Comparison of ENCODE assay signal across 17 cellular contexts in the genomic region with DNA sequence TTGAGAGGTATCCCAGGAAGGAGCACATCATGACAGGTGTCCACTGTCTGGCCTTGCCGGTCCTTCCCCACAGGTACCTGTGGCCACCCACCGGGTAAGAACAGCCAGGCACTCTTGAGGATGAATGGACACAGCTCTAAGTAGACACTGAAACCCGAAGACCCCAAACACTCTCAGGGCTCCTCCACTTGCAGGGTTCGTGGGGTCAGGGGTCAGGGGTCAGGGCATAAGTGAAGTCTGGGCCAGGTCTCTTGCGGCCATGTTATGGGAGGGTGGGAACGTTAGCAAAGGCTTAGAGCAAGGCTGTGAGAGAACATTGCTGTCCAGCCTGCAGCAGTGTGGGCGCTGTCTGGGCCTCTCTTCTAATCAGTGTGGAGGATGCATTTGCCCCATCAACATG. TPM values are rescaled to one million over a fixed set of nuclear protein-coding genes. Genes with fewer than 3 reads are reported as not detected.
A peak's percentile ranks its signal among the peaks of the same experiment; 100 is the strongest.
DNase-seq lines count a peak whose midpoint lies in the region; ATAC-seq, FAIRE-seq and TF ChIP-seq lines count a peak whose summit lies in the region.
"Had no signal": no experiment of that assay in that cellular context is flagged by ENCODE, and none has a peak within 500 bp of the region (broad histone marks: within the 10 kb centered on the region; RNA-seq: fewer than 3 reads in every experiment).

No MANE protein-coding gene starts in this region.

- H3K27ac ChIP-seq in liver (ENCODE audit: low read depth in 1 of 2, low read length in 2 of 2): no peak overlapping the region
- H3K27ac ChIP-seq in HepG2 (ENCODE audit: extremely low read length, insufficient read depth, low read length): no peak overlapping the region
- H3K27ac ChIP-seq in kidney (ENCODE audit: low read depth in 2 of 2, low read length in 2 of 2): no peak overlapping the region
- no peak overlapping the region for H3K27ac ChIP-seq in subcutaneous abdominal adipose tissue (ENCODE audit: low read depth, low read length)
- H3K27ac ChIP-seq: 22Rv1 had no signal

- TF ChIP-seq POLR2A in HepG2 (IDR thresholded peaks at IDR 0.05; ENCODE audit: insufficient read depth in 1 of 2, low read depth in 2 of 2, low read length in 2 of 2): no peak

- no peaks in the 10 kb centered on the region for H3K4me1 Mint-ChIP-seq in mesothelial cell of epicardium
- H3K4me1 Mint-ChIP-seq: CD8-positive, alpha-beta memory T cell had no signal

- DNase-seq in HepG2 (ENCODE audit: low spot score) (no peak), kidney (peak; percentile 31), NCI-H1105 treated with DMSO at 0.1 percent for 48 hours (lab: John Stamatoyannopoulos, UW) (no peak), mesothelial cell of epicardium (ENCODE audit: low spot score in 2 of 2, unreplicated experiment in 2 of 2) (no peak), NCI-H187 (lab: John Stamatoyannopoulos, UW) (no peak)
- DNase-seq: Caco-2; CD8-positive, alpha-beta memory T cell; DND-41 had no signal

- H3K4me2 ChIP-seq in HepG2 (ENCODE audit: low read depth, low read length): no peak overlapping the region

- no peak overlapping the region for H3K27ac Mint-ChIP-seq in mesothelial cell of epicardium
- H3K27ac Mint-ChIP-seq: CD8-positive, alpha-beta memory T cell had no signal

- 97% methylated on average over 7 of the region's 7 CpGs for WGBS in liver
- WGBS in HepG2 (ENCODE audit: low lambda C conversion rate): 100% methylated on average over 4 of the region's 7 CpGs

- CTCF ChIA-PET in HepG2 (lab: Yijun Ruan, JAX; ENCODE audit: low intra/inter-chr PET ratio, low total read pairs): no interaction called here

- ATAC-seq in HepG2: no peak

- H3K4me3 ChIP-seq in liver (ENCODE audit: low read depth in 1 of 3, low read length in 3 of 3) (peak overlapping the region in 2 of 3 donors; percentile 70 to 72), HepG2 (replicated peaks in 1 of 3; ENCODE audit: insufficient read depth in 1 of 3, low read depth in 2 of 3, low read length in 3 of 3) (no peak overlapping the region), kidney (ENCODE audit: low read length in 2 of 2) (no peak overlapping the region), subcutaneous abdominal adipose tissue (ENCODE audit: low read depth in 1 of 5, low read length in 5 of 5) (peak overlapping the region; percentile 2 to 55 (median 27))
- H3K4me3 ChIP-seq: HAP-1 had no signal

- no peak overlapping the region for H3K9ac ChIP-seq in liver (ENCODE audit: low read depth in 1 of 2, low read length in 2 of 2)
- H3K9ac ChIP-seq in HepG2 (ENCODE audit: insufficient read depth, low read depth, low read length): no peak overlapping the region
- no peak overlapping the region for H3K9ac ChIP-seq in kidney (ENCODE audit: low read length in 2 of 2)
- no peak overlapping the region for H3K9ac ChIP-seq in subcutaneous abdominal adipose tissue (ENCODE audit: low read length in 5 of 5)

- TF ChIP-seq RAD21 in liver (IDR thresholded peaks at IDR 0.05) (no peak), HepG2 (CRISPR knock-in tag; IDR thresholded peaks at IDR 0.05) (no peak)

- no peaks in the 10 kb centered on the region for H4K20me1 ChIP-seq in HepG2 (ENCODE audit: insufficient read depth, low read length)

- H3K27me3 ChIP-seq in liver (ENCODE audit: control insufficient read depth in 4 of 4, insufficient read depth in 4 of 4, low read length in 3 of 4): no peaks in the 10 kb centered on the region
- H3K27me3 ChIP-seq in HepG2 (ENCODE audit: control insufficient read depth in 1 of 2, insufficient read depth in 2 of 2, low read length in 2 of 2): no peaks in the 10 kb centered on the region
- no peaks in the 10 kb centered on the region for H3K27me3 ChIP-seq in subcutaneous abdominal adipose tissue (ENCODE audit: control insufficient read depth in 5 of 5, insufficient read depth in 4 of 5, low read length in 5 of 5)

- POLR2A ChIA-PET in HepG2 (lab: Yijun Ruan, JAX): no interaction called here

- H3K27me3 Mint-ChIP-seq in mesothelial cell of epicardium (ENCODE audit: low read depth): no peaks in the 10 kb centered on the region

- no peak for FAIRE-seq in HepG2 (lab: Jason Lieb, UNC)
- no peak for FAIRE-seq in kidney (lab: Jason Lieb, UNC)
- FAIRE-seq: GM12891, H1 had no signal

- in situ Hi-C loops in HepG2 (cut with HindIII; ENCODE audit: extremely low pct_ligation_motif_present, low pct_unique_long_range_greater_than_20kb): no loop called here

- peaks cover 88% of the 10 kb centered on the region for H3K36me3 Mint-ChIP-seq in mesothelial cell of epicardium

- H3K9me3 ChIP-seq in liver (ENCODE audit: control insufficient read depth in 4 of 4, low read length in 3 of 4) (peaks cover 63 to 95% (median 71%) of the 10 kb centered on the region in 4 donors), HepG2 (ENCODE audit: low read length) (peaks cover 47% of the 10 kb centered on the region), kidney (ENCODE audit: control insufficient read depth in 1 of 2, low read length in 2 of 2) (peaks cover 30 to 89% of the 10 kb centered on the region in 2 donors), subcutaneous abdominal adipose tissue (ENCODE audit: control insufficient read depth in 5 of 5, low read length in 5 of 5) (peaks cover 42 to 94% (median 91%) of the 10 kb centered on the region in 5 donors)

- intact Hi-C loops in HepG2 (cut with micrococcal nuclease; ENCODE audit: unreplicated experiment): no loop called here
- intact Hi-C loops in kidney (cut with DNase I): no loop called here

- no peak overlapping the region for H2AFZ ChIP-seq in HepG2 (ENCODE audit: low read length)

- H3K4me3 Mint-ChIP-seq in mesothelial cell of epicardium: no peak overlapping the region

- no peaks in the 10 kb centered on the region for H3K79me2 ChIP-seq in HepG2 (ENCODE audit: insufficient read depth, low read length)

- TF ChIP-seq EP300 in HepG2 (IDR thresholded peaks at IDR 0.05; ENCODE audit: low read depth in 2 of 2, low read length in 2 of 2) (no peak), HepG2 (CRISPR knock-in tag; IDR thresholded peaks at IDR 0.05; ENCODE audit: borderline replicate concordance) (no peak)

- H3K4me1 ChIP-seq in liver (ENCODE audit: control insufficient read depth in 4 of 4, insufficient read depth in 4 of 4, low read length in 3 of 4): no peaks in the 10 kb centered on the region
- no peaks in the 10 kb centered on the region for H3K4me1 ChIP-seq in HepG2 (ENCODE audit: insufficient read depth, low read length)
- H3K4me1 ChIP-seq in kidney (ENCODE audit: control insufficient read depth in 1 of 2, insufficient read depth in 1 of 2, low read depth in 1 of 2, low read length in 2 of 2): no peaks in the 10 kb centered on the region
- no peaks in the 10 kb centered on the region for H3K4me1 ChIP-seq in subcutaneous abdominal adipose tissue (ENCODE audit: control insufficient read depth in 5 of 5, insufficient read depth in 5 of 5, low read length in 5 of 5)
- H3K4me1 ChIP-seq: Caco-2, HAP-1 had no signal

- BruUV-seq in HepG2 (replicated peaks; lab: Mats Ljungman, UMichigan): no TSS peak

- TF ChIP-seq CTCF in liver (IDR thresholded peaks at IDR 0.05; ENCODE audit: low read depth, low read length, missing input control) (no peak), HepG2 (CRISPR knock-in tag; IDR thresholded peaks at IDR 0.05) (no peak), kidney (IDR thresholded peaks at IDR 0.05; ENCODE audit: borderline replicate concordance, extremely low read depth, insufficient read depth) (no peak), mesothelial cell of epicardium (IDR thresholded peaks at IDR 0.05; ENCODE audit: unreplicated experiment) (no peak)

- H3K36me3 ChIP-seq in liver (ENCODE audit: control insufficient read depth in 4 of 4, insufficient read depth in 3 of 4, low read depth in 1 of 4, low read length in 3 of 4): peaks cover 15 to 80% (median 58%) of the 10 kb centered on the region in 4 donors
- H3K36me3 ChIP-seq in HepG2 (replicated peaks in 1 of 2; ENCODE audit: control insufficient read depth in 1 of 2, insufficient read depth in 2 of 2, low read length in 2 of 2): peaks cover 9 to 38% of the 10 kb centered on the region in 2 experiments; a peak in 4 of 5 replicates
- peaks cover 22 to 37% of the 10 kb centered on the region in 2 donors for H3K36me3 ChIP-seq in kidney (ENCODE audit: control insufficient read depth in 1 of 2, insufficient read depth in 2 of 2, low read length in 2 of 2)
- H3K36me3 ChIP-seq in subcutaneous abdominal adipose tissue (ENCODE audit: control insufficient read depth in 5 of 5, insufficient read depth in 5 of 5, low read length in 5 of 5): peaks cover 6 to 70% (median 68%) of the 10 kb centered on the region in 5 donors

- H3K9me3 Mint-ChIP-seq in mesothelial cell of epicardium: peaks cover 48% of the 10 kb centered on the region

RNA-seq across cellular contexts. Expression of gene MAPK9, which starts 40.0 kb away (rescaled TPM):
- total RNA-seq in liver: 10 to 100 TPM; 16.8 to 22.7 TPM
- polyA plus RNA-seq in liver: 1 to 10 TPM; 3.8 to 8.7 TPM
- 30.1 and 30.7 TPM in 2 replicates for total RNA-seq in HepG2 (2016; rRNA removed; fragmentation: Illumina TruSeq; extraction: Trizol)
- 62.8 and 71.5 TPM in 2 replicates for total RNA-seq in HepG2 (2016; cell fraction: cytosol; rRNA removed; fragmentation: Illumina TruSeq; extraction: Trizol; ENCODE audit: low read depth)
- 24.2 and 24.5 TPM in 2 replicates for total RNA-seq in HepG2 (2016; cell fraction: insoluble cytoplasmic fraction; rRNA removed; fragmentation: Illumina TruSeq; extraction: Trizol)
- 67.1 and 68.4 TPM in 2 replicates for total RNA-seq in HepG2 (2016; cell fraction: membrane; rRNA removed; fragmentation: Illumina TruSeq; extraction: Trizol)
- total RNA-seq in HepG2 (2016; cell fraction: nucleus; rRNA removed; fragmentation: Illumina TruSeq; extraction: Trizol): 22.3 and 23.2 TPM in 2 replicates
- polyA plus RNA-seq in HepG2 (2011; rRNA removed): 37.5 and 56.1 TPM in 2 replicates
- 23.0 and 31.2 TPM in 2 replicates for polyA plus RNA-seq in HepG2 (2011; cell fraction: cytosol; rRNA removed)
- 14.2 and 14.5 TPM in 2 replicates for polyA plus RNA-seq in HepG2 (2011; cell fraction: nucleus; rRNA removed)
- 22.2 and 23.4 TPM in 2 replicates for polyA plus RNA-seq in HepG2 (2012)
- 53.0 and 57.8 TPM in 2 replicates for polyA plus RNA-seq in HepG2 (2016; cell fraction: cytosol; fragmentation: Illumina TruSeq; extraction: Trizol; ENCODE audit: low read depth)
- 50.6 and 57.0 TPM in 2 replicates for polyA plus RNA-seq in HepG2 (2016; cell fraction: insoluble cytoplasmic fraction; fragmentation: Illumina TruSeq; extraction: Trizol; ENCODE audit: low read depth)
- polyA plus RNA-seq in HepG2 (2016; cell fraction: membrane; fragmentation: Illumina TruSeq; extraction: Trizol; ENCODE audit: low read depth): 82.1 and 83.4 TPM in 2 replicates
- 52.9 and 54.2 TPM in 2 replicates for polyA plus RNA-seq in HepG2 (2016; cell fraction: nucleus; fragmentation: Illumina TruSeq; extraction: Trizol; ENCODE audit: insufficient read depth, low read depth)
- polyA minus RNA-seq in HepG2 (2011; rRNA and poly(A)+ RNA removed; ENCODE audit: low replicate concordance): 51.3 and 98.7 TPM in 2 replicates
- polyA minus RNA-seq in HepG2 (2011; cell fraction: cytosol; rRNA and poly(A)+ RNA removed): 21.4 and 22.1 TPM in 2 replicates
- polyA minus RNA-seq in HepG2 (2011; cell fraction: nucleus; rRNA and poly(A)+ RNA removed): 25.0 and 26.0 TPM in 2 replicates
- total RNA-seq in kidney: 30.9 TPM
- 17.3 TPM for polyA plus RNA-seq in kidney (ENCODE audit: insufficient read depth, low read depth, low replicate concordance)
- 34.8 to 36.9 TPM (median 35.7 TPM) in 3 replicates for total RNA-seq in mesothelial cell of epicardium

RNA-seq across cellular contexts. Expression of gene RASGEF1C, which starts 42.9 kb away (rescaled TPM):
- total RNA-seq in liver: under 1 TPM in 1 of 2 donors, not detected in 1; 0.09 TPM
- under 1 TPM in 1 of 2 donors, not detected in 1; 0.10 TPM for polyA plus RNA-seq in liver
- not detected in 2 replicates for total RNA-seq in HepG2 (2016; rRNA removed; fragmentation: Illumina TruSeq; extraction: Trizol)
- not detected in 2 replicates for total RNA-seq in HepG2 (2016; cell fraction: cytosol; rRNA removed; fragmentation: Illumina TruSeq; extraction: Trizol; ENCODE audit: low read depth)
- total RNA-seq in HepG2 (2016; cell fraction: insoluble cytoplasmic fraction; rRNA removed; fragmentation: Illumina TruSeq; extraction: Trizol): not detected in 2 replicates
- not detected in 2 replicates for total RNA-seq in HepG2 (2016; cell fraction: membrane; rRNA removed; fragmentation: Illumina TruSeq; extraction: Trizol)
- not detected in 2 replicates for total RNA-seq in HepG2 (2016; cell fraction: nucleus; rRNA removed; fragmentation: Illumina TruSeq; extraction: Trizol)
- 0.14 TPM in 1 of 2 replicates, not detected in the other for polyA plus RNA-seq in HepG2 (2011; rRNA removed)
- 0.03 TPM in 1 of 2 replicates, not detected in the other for polyA plus RNA-seq in HepG2 (2011; cell fraction: cytosol; rRNA removed)
- polyA plus RNA-seq in HepG2 (2011; cell fraction: nucleus; rRNA removed): 0.21 TPM in 1 of 2 replicates, not detected in the other
- not detected in 2 replicates for polyA plus RNA-seq in HepG2 (2012)
- 0.10 TPM in 1 of 2 replicates, not detected in the other for polyA plus RNA-seq in HepG2 (2016; cell fraction: cytosol; fragmentation: Illumina TruSeq; extraction: Trizol; ENCODE audit: low read depth)
- polyA plus RNA-seq in HepG2 (2016; cell fraction: insoluble cytoplasmic fraction; fragmentation: Illumina TruSeq; extraction: Trizol; ENCODE audit: low read depth): not detected in 2 replicates
- 0.14 TPM in 1 of 2 replicates, not detected in the other for polyA plus RNA-seq in HepG2 (2016; cell fraction: membrane; fragmentation: Illumina TruSeq; extraction: Trizol; ENCODE audit: low read depth)
- not detected in 2 replicates for polyA plus RNA-seq in HepG2 (2016; cell fraction: nucleus; fragmentation: Illumina TruSeq; extraction: Trizol; ENCODE audit: insufficient read depth, low read depth)
- 0.70 TPM in 1 of 2 replicates, not detected in the other for polyA minus RNA-seq in HepG2 (2011; rRNA and poly(A)+ RNA removed; ENCODE audit: low replicate concordance)
- polyA minus RNA-seq in HepG2 (2011; cell fraction: cytosol; rRNA and poly(A)+ RNA removed): not detected in 2 replicates
- not detected in 2 replicates for polyA minus RNA-seq in HepG2 (2011; cell fraction: nucleus; rRNA and poly(A)+ RNA removed)
- total RNA-seq in kidney: 0.16 TPM
- polyA plus RNA-seq in kidney (ENCODE audit: insufficient read depth, low read depth, low replicate concordance): 0.15 TPM
- 0.36 to 0.58 TPM (median 0.42 TPM) in 3 replicates for total RNA-seq in mesothelial cell of epicardium
- total RNA-seq: A673; Caco-2; CD8-positive, alpha-beta memory T cell; HT1080 had no signal
- polyA plus RNA-seq: BJ; CD8-positive, alpha-beta memory T cell had no signal

Comparison
In these comparisons a context has a peak if more than half of its experiments do, and no peak if none do; other contexts are left out.
1. H3K4me3 ChIP-seq: peak in liver (2 of 3) and subcutaneous abdominal adipose tissue (5 of 5); none in HepG2 (0 of 3) and kidney (0 of 2).